16 cellular contexts compared by ENCODE assay signal in genomic region chr13:100541882-100542545, GRCh38. TPM values are rescaled to one million over a fixed set of nuclear protein-coding genes. Genes with fewer than 3 reads are reported as not detected.
DNase-seq lines count a peak whose midpoint lies in the region; ATAC-seq and TF ChIP-seq lines count a peak whose summit lies in the region.
"Had no signal": no experiment of that assay in that cellular context is flagged by ENCODE, and none has a peak within 500 bp of the region (broad histone marks: within the 10 kb centered on the region; RNA-seq: fewer than 3 reads in every experiment).

No MANE protein-coding gene starts in this region.

- WGBS in neuronal stem cell (ENCODE audit: extremely low coverage in 2 of 2, insufficient read length in 2 of 2, insufficient replicate concordance in 1 of 2), 2 donors: no CpG with 5 or more reads among the region's 14 CpGs

- H3K9me2 ChIP-seq in Karpas-422 (replicated peaks; ENCODE audit: insufficient read depth, low read length): no peaks in the 10 kb centered on the region

- H3K4me3 ChIP-seq in BLaER1 treated with 17β-estradiol and CSF1 and Interleukin-3, amounts not matched to agents 10 nM and 100 nM: no peak overlapping the region
- H3K4me3 ChIP-seq in Karpas-422 (ENCODE audit: low read length) (peak overlapping the region; percentile 41; the same call in 1 of the 2 replicates), neuronal stem cell (ENCODE audit: low read length in 2 of 2) (no peak overlapping the region)
- H3K4me3 ChIP-seq: gastroesophageal sphincter had no signal

- H2AFZ ChIP-seq in Karpas-422 (ENCODE audit: low read length) (no peak overlapping the region), neuronal stem cell (ENCODE audit: low read length) (no peak overlapping the region)

- peak overlapping the region; percentile 1 for H3K18ac ChIP-seq in neuronal stem cell (ENCODE audit: low read length)

- peaks cover 0 to 10% (median 0%) of the 10 kb centered on the region in 11 experiments; a peak in 3 of 22 replicates for H3K9me3 ChIP-seq in BLaER1 treated with 17β-estradiol and CSF1 and Interleukin-3, amounts not matched to agents 10 nM and 100 nM (replicated peaks in 1 of 11)
- H3K9me3 ChIP-seq in Karpas-422 (ENCODE audit: low read length) (no peaks in the 10 kb centered on the region), neuronal stem cell (replicated peaks in 1 of 2; ENCODE audit: control insufficient read depth in 2 of 2, insufficient read depth in 1 of 2, low read depth in 1 of 2, low read length in 2 of 2) (peaks cover 0 to 2% of the 10 kb centered on the region in 2 donors)

- peaks cover 12% of the 10 kb centered on the region for H3K4me1 Mint-ChIP-seq in brain

- peaks cover 0 to 10% (median 0%) of the 10 kb centered on the region in 11 experiments; a peak in 2 of 22 replicates for H3K27me3 ChIP-seq in BLaER1 treated with 17β-estradiol and CSF1 and Interleukin-3, amounts not matched to agents 10 nM and 100 nM
- H3K27me3 ChIP-seq in Karpas-422 (ENCODE audit: low read length): no peaks in the 10 kb centered on the region
- H3K27me3 ChIP-seq in neuronal stem cell (ENCODE audit: control insufficient read depth in 3 of 3, insufficient read depth in 3 of 3, low read depth in 1 of 3, low read length in 3 of 3): no peaks in the 10 kb centered on the region
- H3K27me3 ChIP-seq: brain microvascular endothelial cell, gastroesophageal sphincter had no signal

- TF ChIP-seq CTCF in brain (conservative IDR thresholded peaks at IDR 0.05): no peak

- H3K4me3 Mint-ChIP-seq in brain: peak overlapping the region in 1 of 5 experiments; percentile 55
- H3K4me3 Mint-ChIP-seq: activated naive CD8-positive, alpha-beta T cell treated with anti-CD3 and anti-CD28 coated beads, Interleukin-2, amount 10 ng/mL, durations not matched to agents 7 days and 5 days; activated T-helper 17 cell treated with anti-CD3 and anti-CD28 coated beads, Interleukin-2, amount 50 U/mL, for 72 hours; dendritic cell treated with granulocyte-macrophage colony-stimulating factor and Interleukin-4, amounts not matched to agents 40 ng/mL and 50 ng/mL, for 4 days had no signal

- ATAC-seq in HG03460 (IDR thresholded peaks at IDR 0.05; ENCODE audit: unreplicated experiment) (no peak), GM21717 (IDR thresholded peaks at IDR 0.05; ENCODE audit: unreplicated experiment) (no peak), GM18870 (IDR thresholded peaks at IDR 0.05; ENCODE audit: unreplicated experiment) (no peak)
- ATAC-seq: gastroesophageal sphincter had no signal

- no peak overlapping the region for H2BK120ac ChIP-seq in neuronal stem cell (ENCODE audit: low read depth, low read length)

- peak; percentile 42 for DNase-seq in Karpas-422
- no peak for DNase-seq in neuronal stem cell (ENCODE audit: low spot score)
- DNase-seq in GOT3 (lab: John Stamatoyannopoulos, UW): no peak
- DNase-seq: activated naive CD8-positive, alpha-beta T cell treated with anti-CD3 and anti-CD28 coated beads, Interleukin-2, amount 10 ng/mL, durations not matched to agents 7 days and 5 days; midbrain; substantia nigra; T-helper 9 cell had no signal

- peaks cover 0 to 12% (median 9%) of the 10 kb centered on the region in 5 experiments for H3K9me3 Mint-ChIP-seq in brain
- H3K9me3 Mint-ChIP-seq: activated naive CD8-positive, alpha-beta T cell treated with anti-CD3 and anti-CD28 coated beads, Interleukin-2, amount 10 ng/mL, durations not matched to agents 7 days and 5 days; activated T-helper 17 cell treated with anti-CD3 and anti-CD28 coated beads, Interleukin-2, amount 50 U/mL, for 72 hours; dendritic cell treated with granulocyte-macrophage colony-stimulating factor and Interleukin-4, amounts not matched to agents 40 ng/mL and 50 ng/mL, for 4 days had no signal

- no peak overlapping the region for H4K91ac ChIP-seq in neuronal stem cell (ENCODE audit: low read depth, low read length, poor library complexity)

- H4K8ac ChIP-seq in neuronal stem cell (ENCODE audit: low read depth, low read length): no peak overlapping the region

- H3K36me3 ChIP-seq in BLaER1 treated with 17β-estradiol and CSF1 and Interleukin-3, amounts not matched to agents 10 nM and 100 nM: no peaks in the 10 kb centered on the region
- H3K36me3 ChIP-seq in Karpas-422 (ENCODE audit: insufficient read depth, low read length): no peaks in the 10 kb centered on the region
- H3K36me3 ChIP-seq in neuronal stem cell (replicated peaks in 1 of 2; ENCODE audit: control insufficient read depth in 2 of 2, insufficient read depth in 2 of 2, low read length in 2 of 2): peaks cover 0 to 4% of the 10 kb centered on the region in 2 donors
- H3K36me3 ChIP-seq: brain microvascular endothelial cell had no signal

- no peak overlapping the region for H2BK5ac ChIP-seq in neuronal stem cell (ENCODE audit: low read length)

- H3K4me2 ChIP-seq in BLaER1 treated with 17β-estradiol and CSF1 and Interleukin-3, amounts not matched to agents 10 nM and 100 nM: peak overlapping the region; percentile 61 to 94 (median 84)
- H3K4me2 ChIP-seq in Karpas-422 (ENCODE audit: low read depth, low read length, poor library complexity, severe bottlenecking) (peak overlapping the region; percentile 64), neuronal stem cell (ENCODE audit: insufficient read depth, low read length, poor library complexity, severe bottlenecking) (no peak overlapping the region)

- H2BK12ac ChIP-seq in neuronal stem cell (ENCODE audit: low read length): no peak overlapping the region

- peak overlapping the region in 4 of 11 experiments; percentile 6 to 54 (median 20); a peak in 5 of 22 replicates for H3K27ac ChIP-seq in BLaER1 treated with 17β-estradiol and CSF1 and Interleukin-3, amounts not matched to agents 10 nM and 100 nM
- H3K27ac ChIP-seq in Karpas-422 (ENCODE audit: low read length) (peak overlapping the region; percentile 49), neuronal stem cell (replicated peaks; ENCODE audit: low read length) (no peak overlapping the region)
- H3K27ac ChIP-seq: brain microvascular endothelial cell, gastroesophageal sphincter had no signal

- H3K27me3 Mint-ChIP-seq in brain: peaks cover 2% of the 10 kb centered on the region
- H3K27me3 Mint-ChIP-seq: activated T-helper 17 cell treated with anti-CD3 and anti-CD28 coated beads, Interleukin-2, amount 50 U/mL, for 72 hours had no signal

- H3K79me2 ChIP-seq in Karpas-422 (ENCODE audit: low read length): no peaks in the 10 kb centered on the region

- H3K4ac ChIP-seq in neuronal stem cell (ENCODE audit: low read length): no peak overlapping the region

- H3K36me3 Mint-ChIP-seq in brain: peaks cover 21% of the 10 kb centered on the region

- peak overlapping the region in 1 of 11 experiments; percentile 20; a peak in 1 of 22 replicates for H3K9ac ChIP-seq in BLaER1 treated with 17β-estradiol and CSF1 and Interleukin-3, amounts not matched to agents 10 nM and 100 nM
- H3K9ac ChIP-seq in Karpas-422 (ENCODE audit: low read length) (peak overlapping the region; percentile 41; the same call in 1 of the 2 replicates), neuronal stem cell (ENCODE audit: low read depth, low read length, poor library complexity) (no peak overlapping the region)

- peaks cover 43 to 76% (median 66%) of the 10 kb centered on the region in 10 experiments for H3K4me1 ChIP-seq in BLaER1 treated with 17β-estradiol and CSF1 and Interleukin-3, amounts not matched to agents 10 nM and 100 nM
- peaks cover 34% of the 10 kb centered on the region for H3K4me1 ChIP-seq in Karpas-422 (ENCODE audit: low read length)
- peaks cover 0 to 3% of the 10 kb centered on the region in 2 donors for H3K4me1 ChIP-seq in neuronal stem cell (ENCODE audit: control insufficient read depth in 2 of 2, insufficient read depth in 1 of 2, low read depth in 1 of 2, low read length in 2 of 2)
- H3K4me1 ChIP-seq: gastroesophageal sphincter had no signal

- H2AK5ac ChIP-seq in neuronal stem cell (ENCODE audit: low read depth, low read length): no peak overlapping the region

- H4K20me1 ChIP-seq in BLaER1 treated with 17β-estradiol and CSF1 and Interleukin-3, amounts not matched to agents 10 nM and 100 nM: 0 out of 22 replicates have a peak, but pooled peaks cover 0 to 6% (median 0%) of the 10 kb centered on the region in 11 experiments
- H4K20me1 ChIP-seq in Karpas-422 (ENCODE audit: insufficient read depth, low read depth, low read length): no peaks in the 10 kb centered on the region

- H3K14ac ChIP-seq in neuronal stem cell (ENCODE audit: low read length): no peak overlapping the region

- peak overlapping the region; percentile 4 for H3K23ac ChIP-seq in neuronal stem cell (ENCODE audit: low read depth, low read length, poor library complexity)

- peak overlapping the region in 4 of 5 experiments; percentile 18 to 95 (median 86) for H3K27ac Mint-ChIP-seq in brain
- H3K27ac Mint-ChIP-seq: activated naive CD8-positive, alpha-beta T cell treated with anti-CD3 and anti-CD28 coated beads, Interleukin-2, amount 10 ng/mL, durations not matched to agents 7 days and 5 days; activated T-helper 17 cell treated with anti-CD3 and anti-CD28 coated beads, Interleukin-2, amount 50 U/mL, for 72 hours; dendritic cell treated with granulocyte-macrophage colony-stimulating factor and Interleukin-4, amounts not matched to agents 40 ng/mL and 50 ng/mL, for 4 days had no signal

- no peak overlapping the region for H2BK15ac ChIP-seq in neuronal stem cell (ENCODE audit: low read length)

- no peaks in the 10 kb centered on the region for H3K79me1 ChIP-seq in neuronal stem cell (ENCODE audit: low read depth, low read length)

RNA-seq across cellular contexts. Expression of gene GGACT, which starts 46.6 kb away (rescaled TPM):
- 8.8 and 12.4 TPM in 2 replicates for total RNA-seq in Karpas-422 (2014; rRNA removed; shearing (Covaris generic); ENCODE audit: low replicate concordance)
- polyA plus RNA-seq in brain (ENCODE audit: insufficient read depth, low read depth, low replicate concordance): 8.6 TPM
- 3.7 TPM for polyA plus RNA-seq in neuronal stem cell (2013, experiment 1 of 2)
- 3.4 TPM for polyA plus RNA-seq in neuronal stem cell (2013, experiment 2 of 2)
